In genomic region chr19:17305517-17306284, GRCh38 we compare ENCODE assay signal across 1 cellular context.
TF ChIP-seq lines count a peak whose summit lies in the region.

MRPL34 (plus strand) TSS chr19:17305872; CDS start chr19:17305893, 21 bp downstream.

TF ChIP-seq in HCT116, 20 proteins besides CTCF, POLR2A, EP300 and RAD21 (continued from another document):
- TF ChIP-seq REST (IDR thresholded peaks at IDR 0.05; ENCODE audit: low read depth) (no peak), MAX (IDR thresholded peaks at IDR 0.05) (peak; percentile 90), SIN3A (IDR thresholded peaks at IDR 0.05; ENCODE audit: low read depth) (peak; percentile 96)
